ENCODE assay signal across 9 cellular contexts in genomic region chr3:16467368-16467767, GRCh38. TPM values are rescaled to one million over a fixed set of nuclear protein-coding genes. Genes with fewer than 3 reads are reported as not detected.
DNase-seq lines count a peak whose midpoint lies in the region; ATAC-seq and TF ChIP-seq lines count a peak whose summit lies in the region.
"Had no signal": no experiment of that assay in that cellular context is flagged by ENCODE, and none has a peak within 500 bp of the region (broad histone marks: within the 10 kb centered on the region; RNA-seq: fewer than 3 reads in every experiment).

No MANE protein-coding gene starts in this region.

- no peaks in the 10 kb centered on the region for H3K27me3 Mint-ChIP-seq in activated CD8-positive, alpha-beta memory T cell treated with anti-CD3 and anti-CD28 coated beads, Interleukin-2, amount 10 ng/mL, durations not matched to agents 7 days and 5 days

- intact Hi-C loops in colonic mucosa (cut with DNase I) = no loop called here

- no peak overlapping the region for H3K27ac ChIP-seq in colonic mucosa
- H3K27ac ChIP-seq in caudate nucleus (ENCODE audit: low read depth, low read length) = no peak overlapping the region
- H3K27ac ChIP-seq: HL-60 had no signal

- no peaks in the 10 kb centered on the region for H3K27me3 ChIP-seq in colonic mucosa

- peaks cover 54% of the 10 kb centered on the region for H3K4me1 Mint-ChIP-seq in activated CD8-positive, alpha-beta memory T cell treated with anti-CD3 and anti-CD28 coated beads, Interleukin-2, amount 10 ng/mL, durations not matched to agents 7 days and 5 days

- peak; percentile 48 for DNase-seq in activated CD8-positive, alpha-beta memory T cell treated with anti-CD3 and anti-CD28 coated beads, Interleukin-2, amount 10 ng/mL, durations not matched to agents 7 days and 5 days
- peak; percentile 25 for DNase-seq in stimulated activated CD4-positive, alpha-beta T cell treated with anti-CD3 and anti-CD28 coated beads, Interleukin-2, amount 100 ng/mL, for 4 hours (ENCODE audit: low read depth)
- DNase-seq in colonic mucosa (no peak), RPMI8226 (no peak), NCI-H146 (lab: John Stamatoyannopoulos, UW) (no peak), caudate nucleus (lab: John Stamatoyannopoulos, UW) (no peak)

- TF ChIP-seq CTCF in colonic mucosa (IDR thresholded peaks at IDR 0.05) = no peak

- CTCF ChIA-PET in activated CD8-positive, alpha-beta memory T cell treated with anti-CD3 and anti-CD28 coated beads, Interleukin-2, amount 10 ng/mL, durations not matched to agents 7 days and 5 days (lab: Charles Lee) = no interaction called here

- peaks cover 66% of the 10 kb centered on the region for H3K36me3 Mint-ChIP-seq in activated CD8-positive, alpha-beta memory T cell treated with anti-CD3 and anti-CD28 coated beads, Interleukin-2, amount 10 ng/mL, durations not matched to agents 7 days and 5 days

- ATAC-seq in GM18870 (IDR thresholded peaks at IDR 0.05; ENCODE audit: unreplicated experiment) (peak; percentile 82), HG02938 (IDR thresholded peaks at IDR 0.05; ENCODE audit: unreplicated experiment) (peak; percentile 77)
- peak; percentile 38 for ATAC-seq in activated CD8-positive, alpha-beta memory T cell treated with anti-CD3 and anti-CD28 coated beads, Interleukin-2, amount 10 ng/mL, durations not matched to agents 7 days and 5 days

- H3K4me3 Mint-ChIP-seq in activated CD8-positive, alpha-beta memory T cell treated with anti-CD3 and anti-CD28 coated beads, Interleukin-2, amount 10 ng/mL, durations not matched to agents 7 days and 5 days = no peak overlapping the region

- H3K4me1 ChIP-seq in colonic mucosa = no peaks in the 10 kb centered on the region

- H3K9ac ChIP-seq in colonic mucosa (ENCODE audit: low read depth in 2 of 2, low read length in 2 of 2) = no peak overlapping the region

- H3K9me3 Mint-ChIP-seq in activated CD8-positive, alpha-beta memory T cell treated with anti-CD3 and anti-CD28 coated beads, Interleukin-2, amount 10 ng/mL, durations not matched to agents 7 days and 5 days (ENCODE audit: low read depth) = peaks cover 2% of the 10 kb centered on the region

- peak overlapping the region; percentile 58 for H3K27ac Mint-ChIP-seq in activated CD8-positive, alpha-beta memory T cell treated with anti-CD3 and anti-CD28 coated beads, Interleukin-2, amount 10 ng/mL, durations not matched to agents 7 days and 5 days

- H3K4me3 ChIP-seq in colonic mucosa = no peak overlapping the region

- no peaks in the 10 kb centered on the region for H3K36me3 ChIP-seq in colonic mucosa

- no peaks in the 10 kb centered on the region for H3K9me3 ChIP-seq in colonic mucosa

RNA-seq across cellular contexts. Expression of gene RFTN1, which starts 46.1 kb away (rescaled TPM):
- total RNA-seq in activated CD8-positive, alpha-beta memory T cell treated with anti-CD3 and anti-CD28 coated beads, Interleukin-2, amount 10 ng/mL, durations not matched to agents 7 days and 5 days = 10 to 100 TPM; 78.0 to 96.7 TPM
- 10 to 100 TPM in 1 of 2 donors, 1 to 10 TPM in 1; 4.0 to 10.2 TPM for total RNA-seq in colonic mucosa

Comparison
In these comparisons a context has a peak if more than half of its experiments do, and no peak if none do; other contexts are left out.
1. DNase-seq: peak in activated CD8-positive, alpha-beta memory T cell treated with anti-CD3 and anti-CD28 coated beads, Interleukin-2, amount 10 ng/mL, durations not matched to agents 7 days and 5 days (single experiment) and stimulated activated CD4-positive, alpha-beta T cell treated with anti-CD3 and anti-CD28 coated beads, Interleukin-2, amount 100 ng/mL, for 4 hours (single experiment); none in colonic mucosa (single experiment), RPMI8226 (single experiment), NCI-H146 (single experiment) and caudate nucleus (0 of 61).
2. RNA of gene RFTN1, which starts 46.1 kb away (total RNA-seq): 78.0 to 96.7 TPM in activated CD8-positive, alpha-beta memory T cell treated with anti-CD3 and anti-CD28 coated beads, Interleukin-2, amount 10 ng/mL, durations not matched to agents 7 days and 5 days; 4.0 to 10.2 TPM in colonic mucosa; every median in the first group is over 4 times any median in the second.
3. Peak in every context shown above with its lines, with median percentiles within 50 percentile points of each other: ATAC-seq.